In the genomic region with DNA sequence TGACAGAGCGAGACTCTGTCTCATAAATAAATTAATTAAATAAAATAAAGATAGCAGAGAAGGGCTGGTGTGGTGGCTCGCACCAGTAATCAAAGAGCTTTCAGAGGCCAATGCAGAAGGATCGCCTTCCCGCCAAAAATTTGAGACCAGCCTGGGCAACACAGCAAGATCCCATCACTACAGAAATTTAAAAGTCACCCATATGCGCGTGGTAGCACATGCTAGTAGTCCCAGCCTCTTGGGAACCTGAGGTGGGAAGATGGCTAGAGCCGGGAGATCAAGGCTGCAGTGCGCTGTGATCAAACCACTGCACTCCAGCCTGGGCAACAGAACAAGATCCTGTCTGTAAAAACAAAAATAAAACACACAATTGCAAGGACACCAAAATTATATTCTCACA, we compare ENCODE assay signal across 18 cellular contexts. TPM values are rescaled to one million over a fixed set of nuclear protein-coding genes. Genes with fewer than 3 reads are reported as not detected.
DNase-seq lines count a peak whose midpoint lies in the region; ATAC-seq, FAIRE-seq and TF ChIP-seq lines count a peak whose summit lies in the region.
"Had no signal": no experiment of that assay in that cellular context is flagged by ENCODE, and none has a peak within 500 bp of the region (broad histone marks: within the 10 kb centered on the region; RNA-seq: fewer than 3 reads in every experiment).

No MANE protein-coding gene starts in this region.

- H2BK12ac ChIP-seq in trophoblast cell (ENCODE audit: low read length), result no peak overlapping the region

- no TSS peak for BruUV-seq in K562 (replicated peaks; lab: Mats Ljungman, UMichigan)

- H3K79me2 ChIP-seq in K562 (ENCODE audit: control insufficient read depth, insufficient read depth, low read length) (peaks cover 87% of the 10 kb centered on the region), trophoblast cell (ENCODE audit: control insufficient read depth, insufficient read depth, low read length, poor library complexity) (peaks cover 18% of the 10 kb centered on the region)

- H3K18ac ChIP-seq in trophoblast cell (ENCODE audit: low read length), result no peak overlapping the region

- H3K27me3 ChIP-seq in K562 (ENCODE audit: control insufficient read depth in 2 of 2, insufficient read depth in 2 of 2, low read length in 2 of 2) (no peaks in the 10 kb centered on the region), trophoblast cell (ENCODE audit: insufficient read depth, low read length) (no peaks in the 10 kb centered on the region), ascending aorta (no peaks in the 10 kb centered on the region), dorsolateral prefrontal cortex (no peaks in the 10 kb centered on the region)

- H4K20me1 ChIP-seq in K562 (replicated peaks; ENCODE audit: control insufficient read depth, insufficient read depth, low read length), result no peaks in the 10 kb centered on the region

- FAIRE-seq in K562 (lab: Jason Lieb, UNC), result no peak
- FAIRE-seq: A549, D721Med, G401.6, GM12891, GM19239 had no signal

- H3K27ac ChIP-seq in K562 (ENCODE audit: extremely low read depth, low read depth, low read length) (no peak overlapping the region), trophoblast cell (ENCODE audit: low read depth, low read length) (no peak overlapping the region), ascending aorta (no peak overlapping the region), dorsolateral prefrontal cortex (no peak overlapping the region)
- H3K27ac ChIP-seq: 22Rv1, A549, GM23248 had no signal

- peak; percentile 12 for DNase-seq in activated effector memory CD4-positive, alpha-beta T cell treated with anti-CD3 and anti-CD28 coated beads, Interleukin-2, amount 50 U/mL, for 16 hours
- DNase-seq in activated effector memory CD4-positive, alpha-beta T cell treated with Interleukin-2 at 50 U/mL for 16 hours, result no peak
- DNase-seq in K562 (ENCODE audit: extremely low read depth in 1 of 4, low spot score in 3 of 4), result no peak
- DNase-seq in trophoblast cell, result no peak
- DNase-seq in ascending aorta (ENCODE audit: low spot score in 2 of 2), result no peak
- DNase-seq in dorsolateral prefrontal cortex, result no peak
- DNase-seq: AML-193; Caco-2; CD4-positive, alpha-beta T cell; GM23248 had no signal

- H3K36me3 ChIP-seq in K562 (ENCODE audit: control insufficient read depth, insufficient read depth, low read length) (peaks cover 70% of the 10 kb centered on the region), trophoblast cell (ENCODE audit: control insufficient read depth in 1 of 2, insufficient read depth in 2 of 2, low read length in 2 of 2) (peaks cover 27 to 28% of the 10 kb centered on the region in 2 experiments), ascending aorta (peaks cover 14 to 26% of the 10 kb centered on the region in 2 donors)

- TF ChIP-seq CTCF in K562 (IDR thresholded peaks at IDR 0.05 in 2 of 3, conservative IDR thresholded peaks at IDR 0.05 in 1 of 3; ENCODE audit: insufficient read depth in 2 of 3, low read depth in 1 of 3, low read length in 3 of 3), result no peak
- TF ChIP-seq CTCF in ascending aorta (IDR thresholded peaks at IDR 0.05), result no peak
- no peak for TF ChIP-seq CTCF in dorsolateral prefrontal cortex (IDR thresholded peaks at IDR 0.05 in 54 of 56, conservative IDR thresholded peaks at IDR 0.05 in 2 of 56; ENCODE audit: low read depth in 1 of 56, partially characterized antibody in 56 of 56)

- TF ChIP-seq POLR2A in K562 (conservative IDR thresholded peaks at IDR 0.05), result no peak

- no peaks in the 10 kb centered on the region for H3K9me1 ChIP-seq in K562 (ENCODE audit: control insufficient read depth, insufficient read depth, low read length)

- no peak overlapping the region for H3K9ac ChIP-seq in K562 (ENCODE audit: insufficient read depth in 1 of 2, low read depth in 2 of 2, low read length in 2 of 2)
- no peak overlapping the region for H3K9ac ChIP-seq in trophoblast cell (ENCODE audit: low read length)
- H3K9ac ChIP-seq: GM23248 had no signal

- no peak for TF ChIP-seq EP300 in K562 (IDR thresholded peaks at IDR 0.05; ENCODE audit: low read length)

- H3K9me3 ChIP-seq in K562 (replicated peaks; ENCODE audit: control insufficient read depth, insufficient read depth, low read depth, low read length) (no peaks in the 10 kb centered on the region), trophoblast cell (ENCODE audit: insufficient read depth, low read depth, low read length) (peaks cover 2% of the 10 kb centered on the region), ascending aorta (no peaks in the 10 kb centered on the region)
- H3K9me3 ChIP-seq: A549, Caco-2, HAP-1 had no signal

- no peak overlapping the region for H2AFZ ChIP-seq in K562 (ENCODE audit: low read depth, low read length)
- H2AFZ ChIP-seq in trophoblast cell (ENCODE audit: insufficient read depth, low read length, poor library complexity), result no peak overlapping the region
- H2AFZ ChIP-seq: GM23248 had no signal

- no peak overlapping the region for H4K91ac ChIP-seq in trophoblast cell (ENCODE audit: low read depth, low read length)

- no peak for TF ChIP-seq RAD21 in K562 (CRISPR knock-in tag; conservative IDR thresholded peaks at IDR 0.05 in 1 of 2, IDR thresholded peaks at IDR 0.05 in 1 of 2)

- ATAC-seq in K562 (no peak), GM21390 (IDR thresholded peaks at IDR 0.05; ENCODE audit: unreplicated experiment) (no peak)
- ATAC-seq: A549 had no signal

- CTCF ChIA-PET in K562 (lab: Yijun Ruan, JAX; ENCODE audit: low intra/inter-chr PET ratio), result no interaction called here

- intact Hi-C loops in K562 (cut with micrococcal nuclease), result no loop called here
- intact Hi-C loops in ascending aorta (cut with DNase I), result no loop called here
- intact Hi-C loops in dorsolateral prefrontal cortex (cut with DNase I), result no loop called here

- no peak overlapping the region for H2BK120ac ChIP-seq in trophoblast cell (ENCODE audit: insufficient read depth, low read length, poor library complexity)

- H3K4me1 ChIP-seq in K562 (replicated peaks in 1 of 2; ENCODE audit: control insufficient read depth in 2 of 2, insufficient read depth in 2 of 2, low read length in 2 of 2), result peaks cover 0 to 6% of the 10 kb centered on the region in 2 experiments; a peak in 3 of 5 replicates
- H3K4me1 ChIP-seq in trophoblast cell (ENCODE audit: control insufficient read depth in 1 of 2, insufficient read depth in 2 of 2, low read length in 2 of 2), result no peaks in the 10 kb centered on the region
- H3K4me1 ChIP-seq in ascending aorta, result no peaks in the 10 kb centered on the region
- H3K4me1 ChIP-seq: A549, Caco-2, HAP-1 had no signal

- POLR2A ChIA-PET in K562 (lab: Yijun Ruan, JAX), result interaction anchor here (0.9 to 4.1 kb wide), 6 partner anchors 7 to 28 kb away, joined by 3 to 34 read pairs (median 9); a partner anchor contains a TSS

- no peak overlapping the region for H2BK5ac ChIP-seq in trophoblast cell (ENCODE audit: low read depth, low read length, poor library complexity)

- H3K4me2 ChIP-seq in K562 (ENCODE audit: insufficient read depth, low read length) (no peak overlapping the region), trophoblast cell (ENCODE audit: low read length) (no peak overlapping the region)
- H3K4me2 ChIP-seq: A549 had no signal

- H3K14ac ChIP-seq in trophoblast cell (ENCODE audit: low read length), result no peak overlapping the region

- no peak overlapping the region for H2AK5ac ChIP-seq in trophoblast cell (ENCODE audit: low read length)

- H3K4me3 ChIP-seq in K562 (no peak overlapping the region), trophoblast cell (ENCODE audit: low read depth, low read length) (no peak overlapping the region), ascending aorta (no peak overlapping the region), dorsolateral prefrontal cortex (no peak overlapping the region)
- H3K4me3 ChIP-seq: A549, GM23248, HAP-1 had no signal

- H4K8ac ChIP-seq in trophoblast cell (ENCODE audit: low read depth, low read length), result no peak overlapping the region

- no peak overlapping the region for H3K23ac ChIP-seq in trophoblast cell (ENCODE audit: low read length)

- peak overlapping the region; percentile 16 for H3K4ac ChIP-seq in trophoblast cell (ENCODE audit: low read depth, low read length)

- 98% methylated on average over 8 of the region's 8 CpGs for WGBS in K562 (ENCODE audit: insufficient coverage, low coverage, missing lambda C conversion rate)
- no CpG with 5 or more reads among the region's 8 CpGs for WGBS in trophoblast cell (ENCODE audit: extremely low coverage, insufficient coverage, insufficient read length)

- no peak overlapping the region for H4K12ac ChIP-seq in trophoblast cell (ENCODE audit: low read depth, low read length)

- in situ Hi-C loops in K562 (cut with MboI), result no loop called here

- H3K79me1 ChIP-seq in trophoblast cell (ENCODE audit: low read length), result no peaks in the 10 kb centered on the region

RNA-seq across cellular contexts. Expression of a gene that starts 9.6 kb away (rescaled TPM):
- total RNA-seq in K562 (2011; cell fraction: chromatin; rRNA removed; ENCODE audit: low replicate concordance), result 160 and 393 TPM in 2 replicates
- total RNA-seq in K562 (2011; cell fraction: nucleolus; rRNA removed), result 70.4 and 74.0 TPM in 2 replicates
- 125 and 187 TPM in 2 replicates for total RNA-seq in K562 (2011; cell fraction: nucleoplasm; rRNA removed)
- total RNA-seq in K562 (2014; rRNA removed), result 66.0 and 72.2 TPM in 2 replicates
- 91.3 and 111 TPM in 2 replicates for total RNA-seq in K562 (2014; rRNA removed; fragmentation: Illumina TruSeq; extraction: Trizol)
- total RNA-seq in K562 (2015; rRNA removed; fragmentation: Illumina TruSeq; extraction: Trizol), result 85.8 and 86.0 TPM in 2 replicates
- total RNA-seq in K562 (2021), result 195 and 199 TPM in 2 replicates
- polyA plus RNA-seq in K562 (2011; rRNA removed), result 62.0 and 63.7 TPM in 2 replicates
- 27.0 and 29.4 TPM in 2 replicates for polyA plus RNA-seq in K562 (2011; cell fraction: cytosol; rRNA removed)
- polyA plus RNA-seq in K562 (2011; cell fraction: nucleus; rRNA removed), result 54.6 and 73.8 TPM in 2 replicates
- polyA plus RNA-seq in K562 (2012), result 72.1 and 86.8 TPM in 2 replicates
- 124 and 127 TPM in 2 replicates for polyA plus RNA-seq in K562 (2014; fragmentation: Illumina TruSeq; extraction: Trizol)
- 10 to 100 TPM; 20.7 to 40.5 TPM for polyA plus RNA-seq in K562 (2014; fragmentation: Nextera tagmentation; extraction: Ambion mirVana)
- 47.2 and 55.8 TPM in 2 replicates for polyA plus RNA-seq in K562 (2014; rRNA removed)
- polyA minus RNA-seq in K562 (2011; rRNA and poly(A)+ RNA removed), result 146 and 210 TPM in 2 replicates
- 82.4 and 108 TPM in 2 replicates for polyA minus RNA-seq in K562 (2011; cell fraction: cytosol; rRNA and poly(A)+ RNA removed)
- 43.5 and 71.9 TPM in 2 replicates for polyA minus RNA-seq in K562 (2011; cell fraction: nucleus; rRNA and poly(A)+ RNA removed)
- polyA plus RNA-seq in trophoblast cell (2013), result 65.2 and 66.9 TPM in 2 replicates
- 24.8 TPM for total RNA-seq in ascending aorta
- total RNA-seq in dorsolateral prefrontal cortex, result 10 to 100 TPM; 32.9 to 86.8 (median 53.7) TPM

RNA-seq across cellular contexts. Expression of a gene that starts 30.9 kb away (rescaled TPM):
- 284 and 628 TPM in 2 replicates for total RNA-seq in K562 (2011; cell fraction: chromatin; rRNA removed; ENCODE audit: low replicate concordance)
- 355 and 369 TPM in 2 replicates for total RNA-seq in K562 (2011; cell fraction: nucleolus; rRNA removed)
- total RNA-seq in K562 (2011; cell fraction: nucleoplasm; rRNA removed), result 282 and 303 TPM in 2 replicates
- 144 and 154 TPM in 2 replicates for total RNA-seq in K562 (2014; rRNA removed)
- 48.8 and 53.4 TPM in 2 replicates for total RNA-seq in K562 (2014; rRNA removed; fragmentation: Illumina TruSeq; extraction: Trizol)
- total RNA-seq in K562 (2015; rRNA removed; fragmentation: Illumina TruSeq; extraction: Trizol), result 79.0 and 82.5 TPM in 2 replicates
- 155 and 158 TPM in 2 replicates for total RNA-seq in K562 (2021)
- polyA plus RNA-seq in K562 (2011; rRNA removed), result 57.0 and 90.6 TPM in 2 replicates
- polyA plus RNA-seq in K562 (2011; cell fraction: cytosol; rRNA removed), result 80.2 and 129 TPM in 2 replicates
- polyA plus RNA-seq in K562 (2011; cell fraction: nucleus; rRNA removed), result 352 and 482 TPM in 2 replicates
- polyA plus RNA-seq in K562 (2012), result 75.3 and 81.4 TPM in 2 replicates
- 83.6 and 100 TPM in 2 replicates for polyA plus RNA-seq in K562 (2014; fragmentation: Illumina TruSeq; extraction: Trizol)
- 10 to 100 TPM; 12.3 to 14.2 TPM for polyA plus RNA-seq in K562 (2014; fragmentation: Nextera tagmentation; extraction: Ambion mirVana)
- 104 and 113 TPM in 2 replicates for polyA plus RNA-seq in K562 (2014; rRNA removed)
- 69.4 and 94.1 TPM in 2 replicates for polyA minus RNA-seq in K562 (2011; rRNA and poly(A)+ RNA removed)
- polyA minus RNA-seq in K562 (2011; cell fraction: cytosol; rRNA and poly(A)+ RNA removed), result 87.7 and 97.7 TPM in 2 replicates
- polyA minus RNA-seq in K562 (2011; cell fraction: nucleus; rRNA and poly(A)+ RNA removed), result 141 and 156 TPM in 2 replicates
- 31.1 and 31.4 TPM in 2 replicates for polyA plus RNA-seq in trophoblast cell (2013)
- total RNA-seq in ascending aorta, result 25.8 TPM
- 100 to 1,000 TPM in 93 of 120 experiments, 10 to 100 TPM in 27; 83.4 to 134 (median 107) TPM for total RNA-seq in dorsolateral prefrontal cortex
